In genomic region chr7:79934727-79935126, GRCh38 we compare ENCODE assay signal across 26 cellular contexts.
"Had no signal": no experiment of that assay in that cellular context is flagged by ENCODE, and none has a peak within 500 bp of the region (broad histone marks: within the 10 kb centered on the region; RNA-seq: fewer than 3 reads in every experiment).

No MANE protein-coding gene starts in this region.

- H3K36me3 ChIP-seq: esophagus squamous epithelium, gastrocnemius medialis, heart right ventricle, left lung, lower lobe of right lung had no signal

- ATAC-seq: effector memory CD8-positive, alpha-beta T cell; esophagus mucosa; gastrocnemius medialis; heart right ventricle; left colon; left lung; left ventricle myocardium superior; lower lobe of right lung; mucosa of descending colon had no signal

- DNase-seq: effector CD8-positive, alpha-beta T cell; effector memory CD8-positive, alpha-beta T cell; endodermal cell; erythroblast; esophagus squamous epithelium; foreskin fibroblast; foreskin melanocyte; gastrocnemius medialis; glutamatergic neuron; head of caudate nucleus; heart right ventricle; hippocampal formation; kidney glomerular epithelial cell; left colon; left lung; left ventricle myocardium superior; lower lobe of right lung; mesenchymal stem cell; mucosa of descending colon; naive B cell had no signal

- H3K9me3 Mint-ChIP-seq: endodermal cell had no signal

- FAIRE-seq: islet of Langerhans, keratinocyte had no signal

- H3K36me3 Mint-ChIP-seq: mesothelial cell of epicardium, naive B cell had no signal

- H3K27ac Mint-ChIP-seq: effector memory CD8-positive, alpha-beta T cell; endodermal cell; mesothelial cell of epicardium; naive B cell had no signal

- H3K4me3 ChIP-seq: coronary artery, esophagus squamous epithelium, gastrocnemius medialis, heart right ventricle, left lung, lower lobe of right lung, mucosa of descending colon had no signal

- H3K27me3 Mint-ChIP-seq: effector memory CD8-positive, alpha-beta T cell; naive B cell had no signal

- H3K4me3 Mint-ChIP-seq: effector memory CD8-positive, alpha-beta T cell; endodermal cell; mesothelial cell of epicardium; naive B cell had no signal

- H3K9me3 ChIP-seq: esophagus squamous epithelium, gastrocnemius medialis, left lung, lower lobe of right lung, mucosa of descending colon had no signal

- H3K4me1 Mint-ChIP-seq: endodermal cell, mesothelial cell of epicardium, naive B cell had no signal

- H3K4me1 ChIP-seq: esophagus squamous epithelium, gastrocnemius medialis, heart right ventricle, left lung, lower lobe of right lung had no signal

- H3K27ac ChIP-seq: coronary artery, epithelial cell of prostate, esophagus squamous epithelium, gastrocnemius medialis, heart right ventricle, left lung, lower lobe of right lung had no signal

- H3K27me3 ChIP-seq: esophagus squamous epithelium, gastrocnemius medialis, heart right ventricle, left lung had no signal
